1 cellular context compared by ENCODE assay signal in genomic region chr5:154308457-154309360, GRCh38.
TF ChIP-seq lines count a peak whose summit lies in the region.

No MANE protein-coding gene starts in this region.

TF ChIP-seq in endothelial cell of umbilical vein, 7 proteins besides CTCF, POLR2A, EP300 and RAD21:
- TF ChIP-seq MAX (IDR thresholded peaks at IDR 0.05; ENCODE audit: insufficient read depth, insufficient read length) (no peak), POLR2AphosphoS5 (IDR thresholded peaks at IDR 0.05; ENCODE audit: insufficient read depth, low read depth, low read length) (no peak), JUN (IDR thresholded peaks at IDR 0.05; ENCODE audit: borderline replicate concordance, insufficient read depth, insufficient read length, low read depth) (no peak), EZH2 (IDR thresholded peaks at IDR 0.05; ENCODE audit: borderline replicate concordance, low read depth, low read length, severe bottlenecking) (no peak), GATA2 (IDR thresholded peaks at IDR 0.05; ENCODE audit: insufficient read depth, insufficient read length, low read depth, low read length) (no peak), MYC (IDR thresholded peaks at IDR 0.05; ENCODE audit: low read depth, low read length) (no peak), FOS (IDR thresholded peaks at IDR 0.05; ENCODE audit: borderline replicate concordance, insufficient read depth, low read length) (no peak)
